ENCODE assay signal across 17 cellular contexts in genomic region chr6:167496707-167497106, GRCh38.
"Had no signal": no experiment of that assay in that cellular context is flagged by ENCODE, and none has a peak within 500 bp of the region (broad histone marks: within the 10 kb centered on the region; RNA-seq: fewer than 3 reads in every experiment).

No MANE protein-coding gene starts in this region.

- H3K4me1 Mint-ChIP-seq: activated naive CD4-positive, alpha-beta T cell treated with anti-CD3 and anti-CD28 coated beads, Interleukin-2, amount 10 ng/mL, durations not matched to agents 7 days and 5 days; activated naive CD8-positive, alpha-beta T cell treated with anti-CD3 and anti-CD28 coated beads, Interleukin-2, amount 50 U/mL, for 24 hours; central memory CD8-positive, alpha-beta T cell; stimulated activated memory B cell treated with anti-CD40 and anti-IgM and Interleukin-4, amounts not matched to agents 10 μg/mL and 1 μg/mL and 100 μg/mL, for 72 hours had no signal

- H3K9me3 Mint-ChIP-seq: central memory CD8-positive, alpha-beta T cell; T-helper 1 cell treated with Interleukin-12 subunit alpha and Interleukin-12 subunit beta and Interleukin-4 antibody, amounts not matched to agents 30 μg/mL and 1 μg/mL, for 36 hours had no signal

- H3K4me3 Mint-ChIP-seq: activated naive CD4-positive, alpha-beta T cell treated with anti-CD3 and anti-CD28 coated beads, Interleukin-2, amount 10 ng/mL, durations not matched to agents 7 days and 5 days; activated naive CD8-positive, alpha-beta T cell treated with anti-CD3 and anti-CD28 coated beads, Interleukin-2, amount 50 U/mL, for 24 hours; central memory CD8-positive, alpha-beta T cell; stimulated activated memory B cell treated with anti-CD40 and anti-IgM and Interleukin-4, amounts not matched to agents 10 μg/mL and 1 μg/mL and 100 μg/mL, for 72 hours; T-helper 1 cell treated with Interleukin-12 subunit alpha and Interleukin-12 subunit beta and Interleukin-4 antibody, amounts not matched to agents 30 μg/mL and 1 μg/mL, for 36 hours had no signal

- H3K36me3 Mint-ChIP-seq: activated naive CD4-positive, alpha-beta T cell treated with anti-CD3 and anti-CD28 coated beads, Interleukin-2, amount 10 ng/mL, durations not matched to agents 7 days and 5 days; stimulated activated memory B cell treated with anti-CD40 and anti-IgM and Interleukin-4, amounts not matched to agents 10 μg/mL and 1 μg/mL and 100 μg/mL, for 72 hours had no signal

- ATAC-seq: activated naive CD8-positive, alpha-beta T cell treated with anti-CD3 and anti-CD28 coated beads, Interleukin-2, amount 50 U/mL, for 24 hours; sciatic nerve; stimulated activated memory B cell treated with anti-CD40 and anti-IgM and Interleukin-4, amounts not matched to agents 10 μg/mL and 1 μg/mL and 100 μg/mL, for 72 hours had no signal

- H3K27ac Mint-ChIP-seq: activated naive CD4-positive, alpha-beta T cell treated with anti-CD3 and anti-CD28 coated beads, Interleukin-2, amount 10 ng/mL, durations not matched to agents 7 days and 5 days; activated naive CD8-positive, alpha-beta T cell treated with anti-CD3 and anti-CD28 coated beads, Interleukin-2, amount 50 U/mL, for 24 hours; stimulated activated memory B cell treated with anti-CD40 and anti-IgM and Interleukin-4, amounts not matched to agents 10 μg/mL and 1 μg/mL and 100 μg/mL, for 72 hours; T-helper 1 cell treated with Interleukin-12 subunit alpha and Interleukin-12 subunit beta and Interleukin-4 antibody, amounts not matched to agents 30 μg/mL and 1 μg/mL, for 36 hours had no signal

- H3K27ac ChIP-seq: brain microvascular endothelial cell had no signal

- H3K27me3 ChIP-seq: brain microvascular endothelial cell had no signal

- H3K36me3 ChIP-seq: brain microvascular endothelial cell had no signal

- DNase-seq: activated CD4-positive, alpha-beta T cell treated with anti-CD3 and anti-CD28 coated beads, Interleukin-2, amount 50 U/mL, for 1 hour; activated CD4-positive, CD25-positive, alpha-beta regulatory T cell treated with anti-CD3 and anti-CD28 coated beads, Interleukin-2, amount 50 U/mL, for 72 hours; activated CD8-positive, alpha-beta memory T cell treated with anti-CD3 and anti-CD28 coated beads, Interleukin-2, amount 50 U/mL, for 48 hours; activated effector memory CD4-positive, alpha-beta T cell treated with Interleukin-2 at 50 U/mL for 16 hours; activated naive CD4-positive, alpha-beta T cell treated with anti-CD3 and anti-CD28 coated beads, Interleukin-2, amount 10 ng/mL, durations not matched to agents 7 days and 5 days; activated naive CD8-positive, alpha-beta T cell treated with anti-CD3 and anti-CD28 coated beads, Interleukin-2, amount 50 U/mL, for 24 hours; activated T-cell treated with anti-CD3 and anti-CD28 coated beads, Interleukin-2, amount 50 U/mL, for 48 hours; brain microvascular endothelial cell; cortex of kidney; effector CD4-positive, alpha-beta T cell; islet precursor cell; mammary epithelial cell; stimulated activated CD4-positive, alpha-beta T cell treated with anti-CD3 and anti-CD28 coated beads, Interleukin-4, amount 100 ng/mL, for 4 hours had no signal
